In genomic region chr14:73988065-73988464, GRCh38 we compare ENCODE assay signal across 24 cellular contexts.
"Had no signal": no experiment of that assay in that cellular context is flagged by ENCODE, and none has a peak within 500 bp of the region (broad histone marks: within the 10 kb centered on the region; RNA-seq: fewer than 3 reads in every experiment).

No MANE protein-coding gene starts in this region.

- DNase-seq: hippocampal formation; kidney glomerular epithelial cell; left cardiac atrium; left lung; mesendoderm; naive thymus-derived CD8-positive, alpha-beta T cell; nucleus accumbens; pancreas; retina; right cardiac atrium; sigmoid colon; small intestine; spleen; stimulated activated CD4-positive, alpha-beta T cell treated with anti-CD3 and anti-CD28 coated beads, Interleukin-4, amount 100 ng/mL, for 24 hours; stimulated activated naive CD4-positive, alpha-beta T cell; tibial artery; trophoblast cell; upper lobe of right lung; uterus had no signal

- H3K4me1 ChIP-seq: left lung, pancreas, sigmoid colon, spleen, suprapubic skin, tibial artery, upper lobe of right lung, uterus had no signal

- H3K4me3 ChIP-seq: left lung, lung, pancreas, sigmoid colon, spleen, suprapubic skin, thoracic aorta, tibial artery, upper lobe of right lung, uterus had no signal

- FAIRE-seq: keratinocyte, pancreas, small intestine had no signal

- H3K36me3 ChIP-seq: pancreas, uterus had no signal

- ATAC-seq: left cardiac atrium; left lung; naive thymus-derived CD8-positive, alpha-beta T cell; pancreas; right cardiac atrium; stimulated activated effector memory CD8-positive, alpha-beta T cell treated with anti-CD3 and anti-CD28 coated beads, Interleukin-12 subunit alpha, Interleukin-12 subunit beta, amount 100 ng/mL, for 72 hours; upper lobe of right lung had no signal

- H3K9me3 ChIP-seq: left lung, pancreas, sigmoid colon, spleen, suprapubic skin, thoracic aorta, tibial artery, upper lobe of right lung, uterus had no signal

- H3K27ac ChIP-seq: left lung, pancreas, sigmoid colon, spleen, suprapubic skin, thoracic aorta, tibial artery, upper lobe of right lung, uterus had no signal
